ENCODE assay signal across 8 cellular contexts in the genomic region with DNA sequence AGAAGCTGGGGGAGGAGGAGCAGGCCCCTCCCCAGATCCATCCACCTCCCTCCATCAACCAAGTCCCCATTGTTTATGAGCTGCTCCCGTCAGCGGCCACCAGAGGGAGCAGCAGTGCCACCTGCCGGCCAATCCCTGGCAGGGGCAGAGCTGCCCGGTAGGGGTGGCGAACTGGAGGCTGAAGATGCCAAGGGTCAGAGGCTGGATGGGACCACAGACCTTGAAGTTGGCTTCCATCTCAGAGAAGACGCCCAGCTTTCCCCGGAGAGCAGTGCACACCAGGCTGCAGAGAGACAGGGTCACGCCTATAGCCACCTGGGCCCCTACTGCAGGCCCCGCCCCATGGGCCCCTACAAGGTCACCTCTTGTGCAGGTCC. TPM values are rescaled to one million over a fixed set of nuclear protein-coding genes. Genes with fewer than 3 reads are reported as not detected.
DNase-seq lines count a peak whose midpoint lies in the region; ATAC-seq, FAIRE-seq and TF ChIP-seq lines count a peak whose summit lies in the region.

No MANE protein-coding gene starts in this region.

- DNase-seq in CD4-positive, alpha-beta T cell = peak; percentile 69 to 86 (median 76)
- DNase-seq in HL-60 (ENCODE audit: low read depth in 1 of 2, low spot score in 1 of 2) (peak in 1 of 2 experiments; percentile 77), NOMO-1 treated with DMSO at 0.1 percent for 48 hours (lab: John Stamatoyannopoulos, UW; ENCODE audit: unreplicated experiment) (peak; percentile 58), endothelial cell of umbilical vein (ENCODE audit: low read depth, low spot score) (peak; percentile 78), mucosa of gallbladder (ENCODE audit: low spot score) (peak; percentile 73)
- peak; percentile 62 for DNase-seq in activated CD8-positive, alpha-beta memory T cell treated with anti-CD3 and anti-CD28 coated beads, Interleukin-2, amount 50 U/mL, for 24 hours (ENCODE audit: extremely low read depth)

- peaks cover 4 to 30% of the 10 kb centered on the region in 2 experiments for H3K36me3 ChIP-seq in endothelial cell of umbilical vein (ENCODE audit: control insufficient read depth in 2 of 2, extremely low read depth in 1 of 2, insufficient read depth in 2 of 2, low read length in 2 of 2)

- no peaks in the 10 kb centered on the region for H3K27me3 ChIP-seq in CD4-positive, alpha-beta T cell (ENCODE audit: control insufficient read depth, insufficient read depth, low read length)
- H3K27me3 ChIP-seq in HL-60 (ENCODE audit: insufficient read depth, poor library complexity, severe bottlenecking) (no peaks in the 10 kb centered on the region), endothelial cell of umbilical vein (ENCODE audit: control insufficient read depth in 2 of 2, insufficient read depth in 2 of 2, low read length in 2 of 2) (no peaks in the 10 kb centered on the region)

- no peaks in the 10 kb centered on the region for H3K9me1 ChIP-seq in endothelial cell of umbilical vein (replicated peaks; ENCODE audit: control insufficient read depth, extremely low read depth, insufficient read depth, low read length)

- peaks cover 49% of the 10 kb centered on the region for H3K4me1 Mint-ChIP-seq in CD4-positive, alpha-beta T cell (ENCODE audit: low read depth)
- peaks cover 60% of the 10 kb centered on the region for H3K4me1 Mint-ChIP-seq in stimulated activated memory B cell treated with anti-CD40 and anti-IgM and Interleukin-4, amounts not matched to agents 10 μg/mL and 1 μg/mL and 100 μg/mL, for 72 hours

- H3K36me3 Mint-ChIP-seq in CD4-positive, alpha-beta T cell (ENCODE audit: low read depth) = peaks cover 48% of the 10 kb centered on the region
- peaks cover 34% of the 10 kb centered on the region for H3K36me3 Mint-ChIP-seq in stimulated activated memory B cell treated with anti-CD40 and anti-IgM and Interleukin-4, amounts not matched to agents 10 μg/mL and 1 μg/mL and 100 μg/mL, for 72 hours

- H3K4me1 ChIP-seq in endothelial cell of umbilical vein (ENCODE audit: control insufficient read depth, extremely low read depth, insufficient read depth, low read length) = peaks cover 23% of the 10 kb centered on the region

- no peaks in the 10 kb centered on the region for H3K9me3 ChIP-seq in CD4-positive, alpha-beta T cell (ENCODE audit: control insufficient read depth, low read length)
- no peaks in the 10 kb centered on the region for H3K9me3 ChIP-seq in endothelial cell of umbilical vein (replicated peaks; ENCODE audit: control insufficient read depth, insufficient read depth, low read length)

- TF ChIP-seq POLR2A in endothelial cell of umbilical vein (IDR thresholded peaks at IDR 0.05; ENCODE audit: low read depth, low read length) = no peak

- H3K79me2 ChIP-seq in endothelial cell of umbilical vein (ENCODE audit: control insufficient read depth, insufficient read depth, low read length) = peaks cover 11% of the 10 kb centered on the region

- intact Hi-C loops in CD4-positive, alpha-beta T cell (cut with DNase I, micrococcal nuclease) = loop anchor here (1.0 to 10.0 kb wide), 3 partner anchors 24 to 170 kb away; partner anchors contain the start of genes KAT5 (in 1 of the 2) and MUS81 (in 1 of the 2)
- intact Hi-C loops in endothelial cell of umbilical vein (cut with micrococcal nuclease) = loop anchor here (1.0 to 5.0 kb wide), 2 partner anchors 48 to 105 kb away; no protein-coding TSS in a partner anchor

- TF ChIP-seq CTCF in CD4-positive, alpha-beta T cell (IDR thresholded peaks at IDR 0.05) = peak; percentile 99
- TF ChIP-seq CTCF in HL-60 (IDR thresholded peaks at IDR 0.05; ENCODE audit: insufficient read depth, low read length) = peak; percentile 99
- peak; percentile 99 to 100 for TF ChIP-seq CTCF in endothelial cell of umbilical vein (IDR thresholded peaks at IDR 0.05; ENCODE audit: extremely low read depth in 1 of 2, insufficient read depth in 1 of 2, low read depth in 1 of 2, low read length in 2 of 2)

- H3K4me3 ChIP-seq in HL-60 (replicated peaks; ENCODE audit: insufficient read depth, low read length) (no peak overlapping the region), endothelial cell of umbilical vein (replicated peaks in 1 of 3; ENCODE audit: insufficient read depth in 1 of 3, low read depth in 1 of 3, low read length in 3 of 3) (no peak overlapping the region)

- H4K20me1 ChIP-seq in endothelial cell of umbilical vein (replicated peaks; ENCODE audit: control insufficient read depth, extremely low read depth, insufficient read depth, low read length) = no peaks in the 10 kb centered on the region

- dilution Hi-C loops in endothelial cell of umbilical vein (cut with MboI; ENCODE audit: extremely low pct_ligation_motif_present, low sequenced_read_pairs) = no loop called here

- H3K27ac Mint-ChIP-seq in CD4-positive, alpha-beta T cell = peak overlapping the region; percentile 75
- peak overlapping the region; percentile 28 for H3K27ac Mint-ChIP-seq in stimulated activated memory B cell treated with anti-CD40 and anti-IgM and Interleukin-4, amounts not matched to agents 10 μg/mL and 1 μg/mL and 100 μg/mL, for 72 hours

- H3K4me2 ChIP-seq in endothelial cell of umbilical vein (ENCODE audit: insufficient read depth, low read length) = no peak overlapping the region

- H3K9me3 Mint-ChIP-seq in CD4-positive, alpha-beta T cell = no peaks in the 10 kb centered on the region
- no peaks in the 10 kb centered on the region for H3K9me3 Mint-ChIP-seq in stimulated activated memory B cell treated with anti-CD40 and anti-IgM and Interleukin-4, amounts not matched to agents 10 μg/mL and 1 μg/mL and 100 μg/mL, for 72 hours

- BruUV-seq in endothelial cell of umbilical vein (replicated peaks; lab: Mats Ljungman, UMichigan) = no TSS peak

- CTCF ChIA-PET in CD4-positive, alpha-beta T cell (lab: Charles Lee) = interaction anchor here (0.7 to 3.5 kb wide), 34 partner anchors 8 to 173 kb away, joined by 3 to 37 read pairs (median 5); partner anchors contain the start of genes BANF1, C11orf68, CFL1 and DRAP1
- CTCF ChIA-PET in endothelial cell of umbilical vein (lab: Charles Lee) = interaction anchor here (0.5 to 3.4 kb wide), 51 partner anchors 8 to 344 kb away, joined by 3 to 115 read pairs (median 5); partner anchors contain the start of genes AP5B1, BANF1, CFL1 and EFEMP2

- H3K4me3 Mint-ChIP-seq in CD4-positive, alpha-beta T cell = peak overlapping the region; percentile 84
- no peak overlapping the region for H3K4me3 Mint-ChIP-seq in stimulated activated memory B cell treated with anti-CD40 and anti-IgM and Interleukin-4, amounts not matched to agents 10 μg/mL and 1 μg/mL and 100 μg/mL, for 72 hours

- POLR2A ChIA-PET in CD4-positive, alpha-beta T cell (lab: Charles Lee) = interaction anchor here (0.7 to 3.0 kb wide), 14 partner anchors 9 to 388 kb away, joined by 3 to 56 read pairs (median 6); partner anchors contain the start of genes BANF1, CFL1, EIF1AD and KAT5
- POLR2A ChIA-PET in endothelial cell of umbilical vein (lab: Charles Lee) = interaction anchor here (1.1 to 1.9 kb wide), 3 partner anchors 14 to 26 kb away, joined by 3 to 17 read pairs (median 4); partner anchors contain the start of genes CFL1, FOSL1 and MUS81

- no peak overlapping the region for H3K27ac ChIP-seq in CD4-positive, alpha-beta T cell (ENCODE audit: low read depth, low read length)
- H3K27ac ChIP-seq in HL-60 (replicated peaks) (no peak overlapping the region), endothelial cell of umbilical vein (ENCODE audit: insufficient read depth, low read depth, low read length) (no peak overlapping the region)

- peak; percentile 82 for FAIRE-seq in endothelial cell of umbilical vein (lab: Jason Lieb, UNC)

- ATAC-seq in CD4-positive, alpha-beta T cell (ENCODE audit: poor library complexity) = peak; percentile 47
- ATAC-seq in stimulated activated memory B cell treated with anti-CD40 and anti-IgM and Interleukin-4, amounts not matched to agents 10 μg/mL and 1 μg/mL and 100 μg/mL, for 72 hours = peak; percentile 67
- ATAC-seq in HG03469 (IDR thresholded peaks at IDR 0.05; ENCODE audit: unreplicated experiment) = no peak

- no peaks in the 10 kb centered on the region for H3K27me3 Mint-ChIP-seq in CD4-positive, alpha-beta T cell
- H3K27me3 Mint-ChIP-seq in stimulated activated memory B cell treated with anti-CD40 and anti-IgM and Interleukin-4, amounts not matched to agents 10 μg/mL and 1 μg/mL and 100 μg/mL, for 72 hours = no peaks in the 10 kb centered on the region

- no peak overlapping the region for H2AFZ ChIP-seq in endothelial cell of umbilical vein (ENCODE audit: low read depth, low read length)

- no peak overlapping the region for H3K9ac ChIP-seq in endothelial cell of umbilical vein (replicated peaks; ENCODE audit: extremely low read depth, insufficient read depth, low read length)

RNA-seq across cellular contexts. Expression of gene FIBP, which starts 3.6 kb away (rescaled TPM):
- total RNA-seq in CD4-positive, alpha-beta T cell = 10 to 100 TPM; 19.1 to 19.9 TPM
- total RNA-seq in endothelial cell of umbilical vein (88.5 and 105 TPM in 2 replicates), mucosa of gallbladder (55.1 TPM)
- polyA plus RNA-seq in endothelial cell of umbilical vein = 162 and 210 TPM in 2 replicates
- polyA plus RNA-seq in endothelial cell of umbilical vein (2011; cell fraction: cytosol; rRNA removed) = 118 and 132 TPM in 2 replicates
- 84.3 and 107 TPM in 2 replicates for polyA plus RNA-seq in endothelial cell of umbilical vein (2011; cell fraction: nucleus; rRNA removed)
- polyA plus RNA-seq in endothelial cell of umbilical vein (2012) = 120 and 137 TPM in 2 replicates
- polyA minus RNA-seq in endothelial cell of umbilical vein = 97.2 and 126 TPM in 2 replicates
- 180 TPM for polyA minus RNA-seq in endothelial cell of umbilical vein (2011; cell fraction: cytosol; rRNA and poly(A)+ RNA removed)
- 40.7 and 42.2 TPM in 2 replicates for polyA minus RNA-seq in endothelial cell of umbilical vein (2011; cell fraction: nucleus; rRNA and poly(A)+ RNA removed)

RNA-seq across cellular contexts. Expression of gene CTSW, which starts 5.1 kb away (rescaled TPM):
- 10 to 100 TPM; 20.6 to 21.6 TPM for total RNA-seq in CD4-positive, alpha-beta T cell
- total RNA-seq in endothelial cell of umbilical vein = not detected in 2 replicates
- not detected in 2 replicates for polyA plus RNA-seq in endothelial cell of umbilical vein
- 0.04 and 0.05 TPM in 2 replicates for polyA plus RNA-seq in endothelial cell of umbilical vein (2011; cell fraction: cytosol; rRNA removed)
- polyA plus RNA-seq in endothelial cell of umbilical vein (2011; cell fraction: nucleus; rRNA removed) = 0.16 TPM in 1 of 2 replicates, not detected in the other
- 0.16 and 0.50 TPM in 2 replicates for polyA plus RNA-seq in endothelial cell of umbilical vein (2012)
- polyA minus RNA-seq in endothelial cell of umbilical vein = not detected in 2 replicates
- not detected for polyA minus RNA-seq in endothelial cell of umbilical vein (2011; cell fraction: cytosol; rRNA and poly(A)+ RNA removed)
- polyA minus RNA-seq in endothelial cell of umbilical vein (2011; cell fraction: nucleus; rRNA and poly(A)+ RNA removed) = not detected in 2 replicates
- total RNA-seq in mucosa of gallbladder = 2.7 TPM

RNA-seq across cellular contexts. Expression of gene CCDC85B, which starts 5.8 kb away (rescaled TPM):
- 10 to 100 TPM; 23.1 to 25.8 TPM for total RNA-seq in CD4-positive, alpha-beta T cell
- total RNA-seq in endothelial cell of umbilical vein = 103 and 105 TPM in 2 replicates
- polyA plus RNA-seq in endothelial cell of umbilical vein = 107 and 132 TPM in 2 replicates
- 46.5 and 92.9 TPM in 2 replicates for polyA plus RNA-seq in endothelial cell of umbilical vein (2011; cell fraction: cytosol; rRNA removed)
- polyA plus RNA-seq in endothelial cell of umbilical vein (2011; cell fraction: nucleus; rRNA removed) = 24.0 and 24.1 TPM in 2 replicates
- 46.9 and 61.8 TPM in 2 replicates for polyA plus RNA-seq in endothelial cell of umbilical vein (2012)
- 10.7 and 12.9 TPM in 2 replicates for polyA minus RNA-seq in endothelial cell of umbilical vein
- 34.8 TPM for polyA minus RNA-seq in endothelial cell of umbilical vein (2011; cell fraction: cytosol; rRNA and poly(A)+ RNA removed)
- polyA minus RNA-seq in endothelial cell of umbilical vein (2011; cell fraction: nucleus; rRNA and poly(A)+ RNA removed) = 3.1 and 14.2 TPM in 2 replicates
- total RNA-seq in mucosa of gallbladder = 28.3 TPM

RNA-seq across cellular contexts. Expression of gene EFEMP2, which starts 12.1 kb away (rescaled TPM):
- total RNA-seq in CD4-positive, alpha-beta T cell = 1 to 10 TPM; 5.2 to 5.9 TPM
- total RNA-seq in endothelial cell of umbilical vein (76.5 and 81.7 TPM in 2 replicates), mucosa of gallbladder (86.5 TPM)
- 207 and 259 TPM in 2 replicates for polyA plus RNA-seq in endothelial cell of umbilical vein
- polyA plus RNA-seq in endothelial cell of umbilical vein (2011; cell fraction: cytosol; rRNA removed) = 88.3 and 121 TPM in 2 replicates
- polyA plus RNA-seq in endothelial cell of umbilical vein (2011; cell fraction: nucleus; rRNA removed) = 185 and 210 TPM in 2 replicates
- polyA plus RNA-seq in endothelial cell of umbilical vein (2012) = 43.3 and 91.5 TPM in 2 replicates
- polyA minus RNA-seq in endothelial cell of umbilical vein = 56.8 and 65.1 TPM in 2 replicates
- not detected for polyA minus RNA-seq in endothelial cell of umbilical vein (2011; cell fraction: cytosol; rRNA and poly(A)+ RNA removed)
- polyA minus RNA-seq in endothelial cell of umbilical vein (2011; cell fraction: nucleus; rRNA and poly(A)+ RNA removed) = 29.8 and 52.5 TPM in 2 replicates

RNA-seq across cellular contexts. Expression of gene FOSL1, which starts 15.5 kb away (rescaled TPM):
- 1 to 10 TPM; 1.8 to 2.2 TPM for total RNA-seq in CD4-positive, alpha-beta T cell
- total RNA-seq in endothelial cell of umbilical vein (52.6 and 53.8 TPM in 2 replicates), mucosa of gallbladder (1.2 TPM)
- polyA plus RNA-seq in endothelial cell of umbilical vein = 16.6 and 18.1 TPM in 2 replicates
- polyA plus RNA-seq in endothelial cell of umbilical vein (2011; cell fraction: cytosol; rRNA removed) = 11.6 and 12.7 TPM in 2 replicates
- polyA plus RNA-seq in endothelial cell of umbilical vein (2011; cell fraction: nucleus; rRNA removed) = 8.5 and 9.7 TPM in 2 replicates
- 60.2 and 91.7 TPM in 2 replicates for polyA plus RNA-seq in endothelial cell of umbilical vein (2012)
- 7.5 and 8.5 TPM in 2 replicates for polyA minus RNA-seq in endothelial cell of umbilical vein
- 4.7 TPM for polyA minus RNA-seq in endothelial cell of umbilical vein (2011; cell fraction: cytosol; rRNA and poly(A)+ RNA removed)
- 7.7 and 8.1 TPM in 2 replicates for polyA minus RNA-seq in endothelial cell of umbilical vein (2011; cell fraction: nucleus; rRNA and poly(A)+ RNA removed)
